In genomic region chr2:205585451-205586045, GRCh38 we compare ENCODE assay signal across 26 cellular contexts.
A peak's percentile ranks its signal among the peaks of the same experiment; 100 is the strongest.
DNase-seq lines count a peak whose midpoint lies in the region; TF ChIP-seq lines count a peak whose summit lies in the region.
"Had no signal": no experiment of that assay in that cellular context is flagged by ENCODE, and none has a peak within 500 bp of the region (broad histone marks: within the 10 kb centered on the region; RNA-seq: fewer than 3 reads in every experiment).

No MANE protein-coding gene starts in this region.

- H3K27ac ChIP-seq in A673 (ENCODE audit: low read depth, low read length, poor library complexity, severe bottlenecking) (no peak overlapping the region), right atrium auricular region (no peak overlapping the region)
- H3K27ac ChIP-seq: ascending aorta, esophagus squamous epithelium, KMS-11, parathyroid adenoma, RWPE1, skin epidermis, thyroid gland had no signal

- no peak overlapping the region for H3K4me3 ChIP-seq in A673 (ENCODE audit: low read depth, low read length, poor library complexity, severe bottlenecking)
- no peak overlapping the region for H3K4me3 ChIP-seq in right atrium auricular region
- H3K4me3 ChIP-seq: ascending aorta, esophagus squamous epithelium, GM12878, skin epidermis, thyroid gland had no signal

- H3K9me3 ChIP-seq in A673 (ENCODE audit: low read depth, low read length, poor library complexity, severe bottlenecking) = no peaks in the 10 kb centered on the region
- no peaks in the 10 kb centered on the region for H3K9me3 ChIP-seq in right atrium auricular region
- H3K9me3 ChIP-seq: ascending aorta, esophagus squamous epithelium, thyroid gland had no signal

- H3K27me3 Mint-ChIP-seq in type B pancreatic cell = peaks cover 4% of the 10 kb centered on the region
- H3K27me3 Mint-ChIP-seq: activated naive CD4-positive, alpha-beta T cell treated with anti-CD3 and anti-CD28 coated beads, Interleukin-2, amount 50 U/mL, for 24 hours had no signal

- H3K27ac Mint-ChIP-seq in type B pancreatic cell = no peak overlapping the region
- H3K27ac Mint-ChIP-seq: activated CD4-positive, alpha-beta T cell treated with anti-CD3 and anti-CD28 coated beads for 36 hours; activated naive CD4-positive, alpha-beta T cell treated with anti-CD3 and anti-CD28 coated beads, Interleukin-2, amount 50 U/mL, for 24 hours; CD14-positive monocyte; naive thymus-derived CD4-positive, alpha-beta T cell had no signal

- H3K36me3 Mint-ChIP-seq in type B pancreatic cell = no peaks in the 10 kb centered on the region
- H3K36me3 Mint-ChIP-seq: activated naive CD4-positive, alpha-beta T cell treated with anti-CD3 and anti-CD28 coated beads, Interleukin-2, amount 50 U/mL, for 24 hours; CD14-positive monocyte; naive thymus-derived CD4-positive, alpha-beta T cell had no signal

- TF ChIP-seq CTCF in type B pancreatic cell (conservative IDR thresholded peaks at IDR 0.05) (no peak), A673 (conservative IDR thresholded peaks at IDR 0.05; ENCODE audit: low read depth, low read length) (no peak), right atrium auricular region (IDR thresholded peaks at IDR 0.05) (no peak)

- DNase-seq in NCI-H82 (lab: John Stamatoyannopoulos, UW) = peak; percentile 26
- DNase-seq in NCI-H82 treated with DMSO at 0.1 percent for 48 hours (lab: John Stamatoyannopoulos, UW; ENCODE audit: unreplicated experiment) = no peak
- peak; percentile 25 for DNase-seq in RPMI7951 (ENCODE audit: low read depth)
- peak; percentile 95 for DNase-seq in left kidney (ENCODE audit: low read depth, low spot score)
- no peak for DNase-seq in type B pancreatic cell (ENCODE audit: extremely low spot score, unreplicated experiment)
- DNase-seq in hippocampal formation (lab: John Stamatoyannopoulos, UW) = no peak
- no peak for DNase-seq in A673 (ENCODE audit: low spot score)
- no peak for DNase-seq in right atrium auricular region (ENCODE audit: low spot score)
- DNase-seq: ACHN; activated CD4-positive, alpha-beta T cell treated with anti-CD3 and anti-CD28 coated beads for 36 hours; effector memory CD4-positive, alpha-beta T cell; esophagus squamous epithelium; H7; MV-4-11; naive thymus-derived CD4-positive, alpha-beta T cell; NCI-H2171; stimulated activated naive CD4-positive, alpha-beta T cell treated with Interleukin-2 at 50 U/mL for 16 hours; thyroid gland had no signal

- H3K27me3 ChIP-seq in A673 (replicated peaks; ENCODE audit: insufficient read depth, low read depth, low read length, poor library complexity) = no peaks in the 10 kb centered on the region
- H3K27me3 ChIP-seq in right atrium auricular region = no peaks in the 10 kb centered on the region
- H3K27me3 ChIP-seq: ascending aorta, esophagus squamous epithelium, thyroid gland had no signal

- intact Hi-C loops in A673 (cut with micrococcal nuclease; ENCODE audit: unreplicated experiment) = no loop called here

- CTCF ChIA-PET in A673 (lab: Charles Lee) = no interaction called here

- POLR2A ChIA-PET in A673 (lab: Charles Lee; ENCODE audit: low non-redundant PET) = no interaction called here

- H3K36me3 ChIP-seq in A673 (ENCODE audit: insufficient read depth, low read length, poor library complexity, severe bottlenecking) (no peaks in the 10 kb centered on the region), right atrium auricular region (no peaks in the 10 kb centered on the region)
- H3K36me3 ChIP-seq: ascending aorta, esophagus squamous epithelium, thyroid gland had no signal

- H3K4me1 ChIP-seq in A673 (ENCODE audit: insufficient read depth, low read length, poor library complexity, severe bottlenecking) (no peaks in the 10 kb centered on the region), right atrium auricular region (no peaks in the 10 kb centered on the region)
- H3K4me1 ChIP-seq: ascending aorta, esophagus squamous epithelium, parathyroid adenoma, thyroid gland had no signal

- peak overlapping the region; percentile 4 for H3K4me3 Mint-ChIP-seq in type B pancreatic cell
- H3K4me3 Mint-ChIP-seq: activated CD4-positive, alpha-beta T cell treated with anti-CD3 and anti-CD28 coated beads for 36 hours; activated naive CD4-positive, alpha-beta T cell treated with anti-CD3 and anti-CD28 coated beads, Interleukin-2, amount 50 U/mL, for 24 hours; CD14-positive monocyte; naive thymus-derived CD4-positive, alpha-beta T cell had no signal

- H3K9me3 Mint-ChIP-seq in type B pancreatic cell = peaks cover 6% of the 10 kb centered on the region
- H3K9me3 Mint-ChIP-seq: activated naive CD4-positive, alpha-beta T cell treated with anti-CD3 and anti-CD28 coated beads, Interleukin-2, amount 50 U/mL, for 24 hours; naive thymus-derived CD4-positive, alpha-beta T cell had no signal

- peaks cover 16% of the 10 kb centered on the region for H3K4me1 Mint-ChIP-seq in type B pancreatic cell (ENCODE audit: unreplicated experiment)
- H3K4me1 Mint-ChIP-seq: activated CD4-positive, alpha-beta T cell treated with anti-CD3 and anti-CD28 coated beads for 36 hours; activated naive CD4-positive, alpha-beta T cell treated with anti-CD3 and anti-CD28 coated beads, Interleukin-2, amount 50 U/mL, for 24 hours; CD14-positive monocyte had no signal

- BruUV-seq in A673 (replicated peaks; lab: Mats Ljungman, UMichigan) = no TSS peak

Comparison
In these comparisons a context has a peak if more than half of its experiments do, and no peak if none do; other contexts are left out.
1. DNase-seq: peak in NCI-H82 (single experiment), RPMI7951 (single experiment) and left kidney (single experiment); none in NCI-H82 treated with DMSO at 0.1 percent for 48 hours (single experiment), type B pancreatic cell (single experiment), hippocampal formation (0 of 2), A673 (single experiment) and right atrium auricular region (single experiment).